ENCODE assay signal across 31 cellular contexts in genomic region chr3:102190340-102190723, GRCh38.
DNase-seq lines count a peak whose midpoint lies in the region; FAIRE-seq and TF ChIP-seq lines count a peak whose summit lies in the region.
"Had no signal": no experiment of that assay in that cellular context is flagged by ENCODE, and none has a peak within 500 bp of the region (broad histone marks: within the 10 kb centered on the region; RNA-seq: fewer than 3 reads in every experiment).

No MANE protein-coding gene starts in this region.

- H4K5ac ChIP-seq in H1 (ENCODE audit: insufficient read length, low read depth, low read length) = no peak overlapping the region

- no peak overlapping the region for H4K91ac ChIP-seq in H1 (replicated peaks; ENCODE audit: insufficient read length, low read length)

- peaks cover 0 to 2% (median 0%) of the 10 kb centered on the region in 4 experiments; a peak in 1 of 7 replicates for H3K27me3 ChIP-seq in H1 (replicated peaks in 1 of 4; ENCODE audit: control insufficient read depth in 3 of 4, extremely low read depth in 1 of 4, insufficient read depth in 3 of 4, low read length in 3 of 4)
- H3K27me3 ChIP-seq in tibial artery = no peaks in the 10 kb centered on the region
- H3K27me3 ChIP-seq: brain microvascular endothelial cell, sigmoid colon had no signal

- no peak overlapping the region for H3K4ac ChIP-seq in H1 (replicated peaks; ENCODE audit: insufficient read length, low read depth, low read length)

- H3K4me3 ChIP-seq in H1 (ENCODE audit: extremely low read depth in 1 of 4, insufficient read depth in 2 of 4, low read depth in 3 of 4, low read length in 4 of 4) = no peak overlapping the region
- H3K4me3 ChIP-seq in tibial artery = no peak overlapping the region
- H3K4me3 ChIP-seq: lower lobe of right lung, mucosa of descending colon, sigmoid colon had no signal

- H3K23me2 ChIP-seq in H1 (ENCODE audit: low read depth, low read length) = no peaks in the 10 kb centered on the region

- H3K14ac ChIP-seq in H1 (ENCODE audit: insufficient read length) = no peak overlapping the region

- no peak overlapping the region for H3K18ac ChIP-seq in H1 (ENCODE audit: extremely low read depth, low read length)

- peak overlapping the region; percentile 58 for H3K27ac ChIP-seq in RWPE1
- no peak overlapping the region for H3K27ac ChIP-seq in H1 (ENCODE audit: low read depth, low read length)
- peak overlapping the region; percentile 59 to 62 for H3K27ac ChIP-seq in tibial artery
- H3K27ac ChIP-seq: brain microvascular endothelial cell, lower lobe of right lung, sigmoid colon had no signal

- H3K9me3 ChIP-seq in H1 (ENCODE audit: insufficient read depth in 2 of 2, low read depth in 1 of 2, low read length in 1 of 2) (no peaks in the 10 kb centered on the region), tibial artery (no peaks in the 10 kb centered on the region)
- H3K9me3 ChIP-seq: Caco-2, lower lobe of right lung, mucosa of descending colon, SK-N-SH had no signal

- no peak for TF ChIP-seq RAD21 in H1 (IDR thresholded peaks at IDR 0.05 in 1 of 2, conservative IDR thresholded peaks at IDR 0.05 in 1 of 2; ENCODE audit: low read depth in 2 of 2, low read length in 2 of 2)

- no peak overlapping the region for H2BK120ac ChIP-seq in H1 (replicated peaks; ENCODE audit: low read depth, low read length)

- 0 out of 2 replicates have a peak overlapping the region, but pooled peaks have one; percentile 27 for H2AFZ ChIP-seq in H1 (ENCODE audit: low read length)

- H2BK20ac ChIP-seq in H1 (ENCODE audit: low read length) = no peak overlapping the region

- CTCF ChIA-PET in RWPE1 (lab: Yijun Ruan, JAX) = no interaction called here
- CTCF ChIA-PET in H1 (lab: Charles Lee; ENCODE audit: partially characterized antibody) = interaction anchor here (0.6 to 0.8 kb wide), 2 partner anchors 14 to 78 kb away, joined by 3 to 6 read pairs; no protein-coding TSS in a partner anchor

- no peaks in the 10 kb centered on the region for H3K4me1 ChIP-seq in H1 (replicated peaks in 1 of 4; ENCODE audit: control insufficient read depth in 3 of 4, insufficient read depth in 4 of 4, low read length in 3 of 4)
- H3K4me1 ChIP-seq in tibial artery = peaks cover 0 to 20% (median 11%) of the 10 kb centered on the region in 4 donors
- H3K4me1 ChIP-seq: sigmoid colon had no signal

- TF ChIP-seq CTCF in RWPE1 (conservative IDR thresholded peaks at IDR 0.05; ENCODE audit: low read depth) (no peak), H1 (IDR thresholded peaks at IDR 0.05; ENCODE audit: control extremely low read depth in 1 of 3, insufficient read depth in 1 of 3, low read depth in 1 of 3, low read length in 3 of 3) (no peak), mesothelial cell of epicardium (IDR thresholded peaks at IDR 0.05; ENCODE audit: unreplicated experiment) (no peak), tibial artery (IDR thresholded peaks at IDR 0.05) (no peak)

- TF ChIP-seq POLR2A in H1 (IDR thresholded peaks at IDR 0.05; ENCODE audit: control extremely low read depth in 1 of 2, low read depth in 2 of 2, low read length in 2 of 2) = no peak

- peaks cover 2% of the 10 kb centered on the region for H3K36me3 Mint-ChIP-seq in mesothelial cell of epicardium
- H3K36me3 Mint-ChIP-seq: activated naive CD4-positive, alpha-beta T cell treated with anti-CD3 and anti-CD28 coated beads, Interleukin-2, amount 10 ng/mL, durations not matched to agents 7 days and 5 days; CD14-positive monocyte; natural killer cell; stimulated activated effector memory CD8-positive, alpha-beta T cell treated with anti-CD3 and anti-CD28 coated beads, Interleukin-12 subunit alpha, Interleukin-12 subunit beta, amount 100 ng/mL, for 72 hours had no signal

- intact Hi-C loops in tibial artery (cut with DNase I; ENCODE audit: low total_unique reads) = no loop called here

- 96% methylated on average over 6 of the region's 6 CpGs; no CpG with 5 or more reads in 1 of the 2 experiments for WGBS in H1 (ENCODE audit: extremely low coverage in 1 of 2, insufficient coverage in 1 of 2, insufficient read length in 1 of 2, insufficient replicate concordance in 2 of 2, low coverage in 1 of 2, low lambda C conversion rate in 2 of 2, missing lambda C conversion rate in 1 of 2), 2 experiments

- H3K79me1 ChIP-seq in H1 (ENCODE audit: low read depth, low read length) = no peaks in the 10 kb centered on the region

- POLR2A ChIA-PET in RWPE1 (lab: Yijun Ruan, JAX; ENCODE audit: low non-redundant PET) = no interaction called here
- POLR2A ChIA-PET in H1 (lab: Charles Lee; ENCODE audit: partially characterized antibody) = no interaction called here

- no peak for FAIRE-seq in H1 (lab: Jason Lieb, UNC)
- FAIRE-seq: colon had no signal

- H4K20me1 ChIP-seq in H1 (replicated peaks in 1 of 2; ENCODE audit: control insufficient read depth in 1 of 2, insufficient read depth in 2 of 2, low read length in 2 of 2) = no peaks in the 10 kb centered on the region

- peak overlapping the region; percentile 58 for H3K27ac Mint-ChIP-seq in mesothelial cell of epicardium
- H3K27ac Mint-ChIP-seq: activated CD4-positive, alpha-beta memory T cell treated with anti-CD3 and anti-CD28 coated beads, Interleukin-2, amount 10 ng/mL, durations not matched to agents 7 days and 5 days; activated naive CD4-positive, alpha-beta T cell treated with anti-CD3 and anti-CD28 coated beads, Interleukin-2, amount 10 ng/mL, durations not matched to agents 7 days and 5 days; natural killer cell; stimulated activated effector memory CD8-positive, alpha-beta T cell treated with anti-CD3 and anti-CD28 coated beads, Interleukin-12 subunit alpha, Interleukin-12 subunit beta, amount 100 ng/mL, for 72 hours; T-helper 17 cell had no signal

- H3K4me2 ChIP-seq in H1 (ENCODE audit: insufficient read depth in 1 of 2, low read depth in 2 of 2, low read length in 2 of 2) = no peak overlapping the region
- H3K4me2 ChIP-seq: SK-N-SH had no signal

- peaks cover 8% of the 10 kb centered on the region for H3K9me3 Mint-ChIP-seq in mesothelial cell of epicardium
- H3K9me3 Mint-ChIP-seq: activated CD4-positive, alpha-beta memory T cell treated with anti-CD3 and anti-CD28 coated beads, Interleukin-2, amount 10 ng/mL, durations not matched to agents 7 days and 5 days; activated naive CD4-positive, alpha-beta T cell treated with anti-CD3 and anti-CD28 coated beads, Interleukin-2, amount 10 ng/mL, durations not matched to agents 7 days and 5 days; natural killer cell; stimulated activated effector memory CD8-positive, alpha-beta T cell treated with anti-CD3 and anti-CD28 coated beads, Interleukin-12 subunit alpha, Interleukin-12 subunit beta, amount 100 ng/mL, for 72 hours had no signal

- no peaks in the 10 kb centered on the region for H3K36me3 ChIP-seq in H1 (ENCODE audit: control insufficient read depth in 2 of 4, insufficient read depth in 4 of 4, low read length in 3 of 4)
- H3K36me3 ChIP-seq in tibial artery = no peaks in the 10 kb centered on the region
- H3K36me3 ChIP-seq: brain microvascular endothelial cell, lower lobe of right lung, sigmoid colon had no signal

- no peak overlapping the region for H3K4me3 Mint-ChIP-seq in mesothelial cell of epicardium
- H3K4me3 Mint-ChIP-seq: activated CD4-positive, alpha-beta memory T cell treated with anti-CD3 and anti-CD28 coated beads, Interleukin-2, amount 10 ng/mL, durations not matched to agents 7 days and 5 days; activated naive CD4-positive, alpha-beta T cell treated with anti-CD3 and anti-CD28 coated beads, Interleukin-2, amount 10 ng/mL, durations not matched to agents 7 days and 5 days; CD14-positive monocyte; natural killer cell; stimulated activated effector memory CD8-positive, alpha-beta T cell treated with anti-CD3 and anti-CD28 coated beads, Interleukin-12 subunit alpha, Interleukin-12 subunit beta, amount 100 ng/mL, for 72 hours; T-helper 17 cell had no signal

- no peak overlapping the region for H3K56ac ChIP-seq in H1 (replicated peaks; ENCODE audit: insufficient read length, low read depth, low read length)

- no peak overlapping the region for H3K9ac ChIP-seq in H1 (replicated peaks in 1 of 4; ENCODE audit: extremely low read depth in 1 of 4, low read depth in 3 of 4, low read length in 3 of 4)
- H3K9ac ChIP-seq: SK-N-SH had no signal

- no peak for TF ChIP-seq EP300 in H1 (IDR thresholded peaks at IDR 0.05; ENCODE audit: borderline replicate concordance in 1 of 2, low read depth in 2 of 2, low read length in 2 of 2)

- H3K79me2 ChIP-seq in H1 (ENCODE audit: control insufficient read depth in 1 of 2, insufficient read depth in 2 of 2, low read length in 2 of 2) = no peaks in the 10 kb centered on the region

- H3K23ac ChIP-seq in H1 (ENCODE audit: insufficient read length) = no peak overlapping the region

- peaks cover 40% of the 10 kb centered on the region for H3K4me1 Mint-ChIP-seq in mesothelial cell of epicardium
- H3K4me1 Mint-ChIP-seq: natural killer cell had no signal

- no peak overlapping the region for H2BK15ac ChIP-seq in H1 (ENCODE audit: low read length)

- H3K27me3 Mint-ChIP-seq in mesothelial cell of epicardium (ENCODE audit: low read depth) = no peaks in the 10 kb centered on the region
- H3K27me3 Mint-ChIP-seq: activated CD4-positive, alpha-beta memory T cell treated with anti-CD3 and anti-CD28 coated beads, Interleukin-2, amount 10 ng/mL, durations not matched to agents 7 days and 5 days; T-helper 17 cell had no signal

- H2BK12ac ChIP-seq in H1 (ENCODE audit: low read depth, low read length) = no peak overlapping the region

- no peak overlapping the region for H2AK5ac ChIP-seq in H1 (ENCODE audit: low read depth, low read length)

- no peak overlapping the region for H2BK5ac ChIP-seq in H1 (ENCODE audit: low read depth, low read length)

- H4K8ac ChIP-seq in H1 (ENCODE audit: extremely low read depth, insufficient read depth, low read length) = no peak overlapping the region

- no peak for DNase-seq in RWPE1 (ENCODE audit: low spot score)
- no peak for DNase-seq in H1 (ENCODE audit: low read depth in 1 of 2, low spot score in 2 of 2)
- DNase-seq in mesothelial cell of epicardium (ENCODE audit: low spot score in 2 of 2, unreplicated experiment in 2 of 2) = no peak
- no peak for DNase-seq in tibial artery
- no peak for DNase-seq in glomerular visceral epithelial cell (ENCODE audit: extremely low spot score)
- no peak for DNase-seq in DMS79 (lab: John Stamatoyannopoulos, UW)
- DNase-seq in AML-193 (lab: John Stamatoyannopoulos, UW) = no peak
- no peak for DNase-seq in NK-92 (lab: John Stamatoyannopoulos, UW; ENCODE audit: unreplicated experiment)
- DNase-seq: activated CD4-positive, alpha-beta memory T cell treated with anti-CD3 and anti-CD28 coated beads, Interleukin-2, amount 10 ng/mL, durations not matched to agents 7 days and 5 days; activated CD4-positive, alpha-beta T cell treated with anti-CD3 and anti-CD28 coated beads for 1 hour; activated CD8-positive, alpha-beta memory T cell treated with anti-CD3 and anti-CD28 coated beads, Interleukin-2, amount 50 U/mL, for 48 hours; activated naive CD4-positive, alpha-beta T cell treated with anti-CD3 and anti-CD28 coated beads, Interleukin-2, amount 10 ng/mL, durations not matched to agents 7 days and 5 days; brain microvascular endothelial cell; Caco-2; DMS79 treated with DMSO at 0.1 percent for 48 hours; effector CD8-positive, alpha-beta T cell; erythroblast; mucosa of descending colon; natural killer cell; NCI-H1092; NCI-H187; NCI-H446 treated with DMSO at 0.1 percent for 48 hours; nucleus accumbens; sigmoid colon; SK-N-SH; substantia nigra; T-helper 17 cell had no signal

TF ChIP-seq in H1, 55 proteins besides CTCF, POLR2A, EP300 and RAD21 (continues in another document):
- TF ChIP-seq EGR1 (IDR thresholded peaks at IDR 0.05; ENCODE audit: borderline replicate concordance, low read depth, low read length) = no peak
